Comparison of ENCODE assay signal across 27 cellular contexts in the genomic region with DNA sequence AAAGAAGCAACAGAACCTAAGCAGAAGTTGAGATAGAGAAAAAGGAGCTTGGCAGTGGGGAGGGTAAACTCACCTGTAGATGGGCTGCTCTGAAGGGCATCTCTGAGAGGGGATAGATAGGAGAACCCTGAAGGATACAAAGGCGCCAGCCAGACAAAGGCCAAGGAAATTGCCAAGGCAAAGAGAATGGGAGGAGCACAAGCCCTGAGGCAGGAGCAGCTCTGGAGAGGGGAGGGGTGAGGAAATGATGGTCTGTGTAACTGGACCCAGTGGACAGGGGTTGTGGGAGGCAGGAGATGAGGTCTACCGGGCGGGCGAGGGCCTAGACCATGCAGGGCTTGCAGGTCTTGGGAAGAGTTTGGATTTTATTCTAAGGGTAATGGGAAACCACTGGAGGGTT. TPM values are rescaled to one million over a fixed set of nuclear protein-coding genes. Genes with fewer than 3 reads are reported as not detected.
A peak's percentile ranks its signal among the peaks of the same experiment; 100 is the strongest.
DNase-seq lines count a peak whose midpoint lies in the region; ATAC-seq and TF ChIP-seq lines count a peak whose summit lies in the region.
"Had no signal": no experiment of that assay in that cellular context is flagged by ENCODE, and none has a peak within 500 bp of the region (broad histone marks: within the 10 kb centered on the region; RNA-seq: fewer than 3 reads in every experiment).

No MANE protein-coding gene starts in this region.

- H3K4me1 Mint-ChIP-seq in T-helper 2 cell treated with Interferon-gamma antibody and Interleukin-4, amounts not matched to agents 5 μg/mL and 100 μg/mL, for 36 hours (ENCODE audit: low read depth): peaks cover 34% of the 10 kb centered on the region
- H3K4me1 Mint-ChIP-seq in nephron (peaks cover 26% of the 10 kb centered on the region), Caco-2 (ENCODE audit: low read depth, unreplicated experiment) (peaks cover 9% of the 10 kb centered on the region)

- TF ChIP-seq CTCF in nephron (IDR thresholded peaks at IDR 0.05; ENCODE audit: unreplicated experiment in 3 of 3): no peak
- no peak for TF ChIP-seq CTCF in Caco-2 (IDR thresholded peaks at IDR 0.05; ENCODE audit: insufficient read depth in 1 of 2, low read depth in 1 of 2, low read length in 1 of 2, severe bottlenecking in 1 of 2, unreplicated experiment in 1 of 2)

- H3K9me3 Mint-ChIP-seq in T-helper 2 cell treated with Interferon-gamma antibody and Interleukin-4, amounts not matched to agents 5 μg/mL and 100 μg/mL, for 36 hours: no peaks in the 10 kb centered on the region
- no peaks in the 10 kb centered on the region for H3K9me3 Mint-ChIP-seq in nephron
- H3K9me3 Mint-ChIP-seq in Caco-2 (ENCODE audit: unreplicated experiment): no peaks in the 10 kb centered on the region
- H3K9me3 Mint-ChIP-seq: HFFc6 had no signal

- intact Hi-C loops in Caco-2 (cut with micrococcal nuclease; ENCODE audit: unreplicated experiment): no loop called here

- peaks cover 25% of the 10 kb centered on the region for H4K20me1 ChIP-seq in BLaER1

- H3K4me1 ChIP-seq in BLaER1: peaks cover 18% of the 10 kb centered on the region
- peaks cover 12% of the 10 kb centered on the region for H3K4me1 ChIP-seq in Caco-2

- POLR2A ChIA-PET in Caco-2 (lab: Charles Lee): no interaction called here

- no peak for DNase-seq in T-helper 2 cell treated with Interferon-gamma antibody and Interleukin-4, amounts not matched to agents 5 μg/mL and 100 μg/mL, for 36 hours (ENCODE audit: low spot score)
- DNase-seq in T-helper 2 cell (no peak), NCI-H69 (lab: John Stamatoyannopoulos, UW) (peak; percentile 2), Caco-2 (no peak)
- DNase-seq: 8988T; ACHN; BE2C; GDM1; GOT3; HFFc6; MG63; NCI-H1105 treated with DMSO at 0.1 percent for 48 hours; NCI-H146; NCI-H1930; NCI-H2107; NCI-H446; NCI-H524 treated with DMSO at 0.1 percent for 48 hours; NCI-H82; NK-92 treated with Interleukin-12 subunit alpha and Interleukin-12 subunit beta, amount 100 ng/mL, for 24 hours; Right ventricle myocardium superior; RPMI8226 had no signal

- H3K9me3 ChIP-seq in BLaER1 (no peaks in the 10 kb centered on the region; the same call in 1 of the 2 replicates), Caco-2 (no peaks in the 10 kb centered on the region)
- H3K9me3 ChIP-seq: BE2C, HAP-1, MG63, SJSA1 had no signal

- 0 out of 2 replicates have a peak overlapping the region, but pooled peaks have one; percentile 9 for H3K4me2 ChIP-seq in BLaER1

- H3K27ac ChIP-seq in BLaER1: no peak overlapping the region
- H3K27ac ChIP-seq: SJSA1 had no signal

- H3K36me3 ChIP-seq in BLaER1 (no peaks in the 10 kb centered on the region), Caco-2 (ENCODE audit: control insufficient read depth, insufficient read depth, low read length) (no peaks in the 10 kb centered on the region)
- H3K36me3 ChIP-seq: BE2C, HAP-1, SJSA1 had no signal

- H3K4me3 Mint-ChIP-seq in T-helper 2 cell treated with Interferon-gamma antibody and Interleukin-4, amounts not matched to agents 5 μg/mL and 100 μg/mL, for 36 hours: peak overlapping the region; percentile 28
- H3K4me3 Mint-ChIP-seq in nephron: peak overlapping the region; percentile 16 to 67 (median 28)
- no peak overlapping the region for H3K4me3 Mint-ChIP-seq in Caco-2 (ENCODE audit: unreplicated experiment)
- H3K4me3 Mint-ChIP-seq: HFFc6 had no signal

- CTCF ChIA-PET in Caco-2 (lab: Charles Lee): no interaction called here

- H3K27ac Mint-ChIP-seq in T-helper 2 cell treated with Interferon-gamma antibody and Interleukin-4, amounts not matched to agents 5 μg/mL and 100 μg/mL, for 36 hours: no peak overlapping the region
- H3K27ac Mint-ChIP-seq in nephron (no peak overlapping the region), Caco-2 (ENCODE audit: unreplicated experiment) (no peak overlapping the region)
- H3K27ac Mint-ChIP-seq: CD4-positive, CD25-positive, alpha-beta regulatory T cell; HFFc6 had no signal

- H3K9ac ChIP-seq in BLaER1: no peak overlapping the region

- H3K4me3 ChIP-seq in BLaER1 (no peak overlapping the region), Caco-2 (ENCODE audit: low read depth, low read length) (no peak overlapping the region)
- H3K4me3 ChIP-seq: HAP-1, MG63, SJSA1 had no signal

- ATAC-seq in GM21447 (IDR thresholded peaks at IDR 0.05; ENCODE audit: unreplicated experiment): no peak

- no TSS peak for BruUV-seq in Caco-2 (replicated peaks; lab: Mats Ljungman, UMichigan)

- peaks cover 16% of the 10 kb centered on the region for H3K27me3 Mint-ChIP-seq in T-helper 2 cell treated with Interferon-gamma antibody and Interleukin-4, amounts not matched to agents 5 μg/mL and 100 μg/mL, for 36 hours (ENCODE audit: low read depth)
- H3K27me3 Mint-ChIP-seq in nephron (ENCODE audit: low read depth) (peaks cover 15% of the 10 kb centered on the region), Caco-2 (ENCODE audit: insufficient read depth, unreplicated experiment) (peaks cover 4% of the 10 kb centered on the region)

- H3K27me3 ChIP-seq in BLaER1 (peaks cover 48% of the 10 kb centered on the region), Caco-2 (replicated peaks; ENCODE audit: control insufficient read depth, insufficient read depth, low read length) (no peaks in the 10 kb centered on the region)
- H3K27me3 ChIP-seq: BE2C, MG63 had no signal

- H3K36me3 Mint-ChIP-seq in T-helper 2 cell treated with Interferon-gamma antibody and Interleukin-4, amounts not matched to agents 5 μg/mL and 100 μg/mL, for 36 hours (ENCODE audit: low read depth): no peaks in the 10 kb centered on the region
- H3K36me3 Mint-ChIP-seq in nephron (ENCODE audit: low read depth) (no peaks in the 10 kb centered on the region), Caco-2 (ENCODE audit: insufficient read depth, unreplicated experiment) (peaks cover 6% of the 10 kb centered on the region)
- H3K36me3 Mint-ChIP-seq: CD4-positive, CD25-positive, alpha-beta regulatory T cell had no signal

RNA-seq across cellular contexts. Expression of gene PDIA5, which starts 2.3 kb away (rescaled TPM):
- total RNA-seq in Caco-2 (2022): 48.2 and 55.5 TPM in 2 replicates

RNA-seq across cellular contexts. Expression of gene SEMA5B, which starts 36.9 kb away (rescaled TPM):
- total RNA-seq in Caco-2 (2022): 0.84 and 1.0 TPM in 2 replicates
- total RNA-seq: CD4-positive, CD25-positive, alpha-beta regulatory T cell; HFFc6; SJSA1 had no signal
